ENCODE assay signal across 25 cellular contexts in the genomic region with DNA sequence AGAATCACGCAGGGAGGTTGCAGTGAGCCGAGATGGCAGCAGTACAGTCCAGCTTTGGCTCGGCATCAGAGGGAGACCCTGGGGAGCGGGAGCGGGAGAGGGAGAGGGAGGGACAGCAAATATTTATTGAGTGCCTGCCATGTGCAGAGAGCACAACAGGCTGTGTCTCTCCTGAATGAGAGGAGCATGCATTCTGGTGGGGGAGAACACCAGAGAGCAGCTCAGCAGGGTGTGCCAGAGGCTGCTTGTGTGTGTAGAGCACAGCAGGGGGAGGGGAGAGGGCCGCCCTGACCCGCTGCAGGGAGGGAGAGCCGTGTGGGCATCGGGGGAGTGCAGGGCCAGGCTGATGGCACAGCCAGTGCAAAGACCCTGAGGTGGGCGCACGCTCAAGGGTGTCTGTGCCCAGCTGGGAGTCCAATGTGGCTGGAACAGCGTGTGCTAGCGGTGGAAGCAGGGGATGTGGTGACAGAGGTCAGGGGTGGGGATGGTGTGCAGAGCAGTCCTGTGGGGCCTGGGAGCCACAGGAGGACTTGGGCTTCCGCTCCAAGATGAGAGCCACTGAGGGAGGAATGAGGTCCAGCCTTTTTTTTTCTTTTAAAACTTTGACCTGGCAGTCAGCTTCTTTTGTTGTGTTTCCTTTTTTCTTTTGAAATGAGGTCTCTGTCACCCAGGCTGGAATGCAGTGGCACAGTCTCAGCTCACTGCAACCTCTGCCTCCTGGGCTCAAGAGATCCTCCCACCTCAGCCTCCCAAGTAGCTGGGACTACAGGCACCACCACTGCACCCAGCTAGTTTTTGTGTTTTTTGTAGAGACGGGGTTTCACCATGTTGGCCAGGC. TPM values are rescaled to one million over a fixed set of nuclear protein-coding genes. Genes with fewer than 3 reads are reported as not detected.
DNase-seq lines count a peak whose midpoint lies in the region; ATAC-seq, FAIRE-seq and TF ChIP-seq lines count a peak whose summit lies in the region.
"Had no signal": no experiment of that assay in that cellular context is flagged by ENCODE, and none has a peak within 500 bp of the region (broad histone marks: within the 10 kb centered on the region; RNA-seq: fewer than 3 reads in every experiment).

No MANE protein-coding gene starts in this region.

- H3K27ac Mint-ChIP-seq in natural killer cell: peak overlapping the region; percentile 50 to 82
- H3K27ac Mint-ChIP-seq in natural killer cell treated with Interleukin-12 subunit alpha and Interleukin-12 subunit beta and Interleukin-15 and Interleukin-18, amount 100 ng/mL, for 72 hours: no peak overlapping the region
- H3K27ac Mint-ChIP-seq: activated B cell treated with CpG ODN at 0.5 μM for 24 hours; activated naive CD4-positive, alpha-beta T cell treated with anti-CD3 and anti-CD28 coated beads, Interleukin-2, amount 50 U/mL, for 24 hours; stimulated activated naive CD8-positive, alpha-beta T cell treated with anti-CD3 and anti-CD28 coated beads, Interleukin-15, amount 100 ng/mL, for 72 hours had no signal

- peak in 1 of 3 donors; percentile 16 for ATAC-seq in natural killer cell
- ATAC-seq in natural killer cell treated with Interleukin-12 subunit alpha and Interleukin-12 subunit beta and Interleukin-15 and Interleukin-18, amount 100 ng/mL, for 72 hours: no peak
- peak; percentile 83 for ATAC-seq in left lobe of liver
- ATAC-seq: Panc1; stimulated activated naive CD8-positive, alpha-beta T cell treated with anti-CD3 and anti-CD28 coated beads, Interleukin-15, amount 100 ng/mL, for 72 hours had no signal

- no peaks in the 10 kb centered on the region for H3K27me3 Mint-ChIP-seq in natural killer cell (ENCODE audit: low read depth in 2 of 2)
- no peaks in the 10 kb centered on the region for H3K27me3 Mint-ChIP-seq in natural killer cell treated with Interleukin-12 subunit alpha and Interleukin-12 subunit beta and Interleukin-15 and Interleukin-18, amount 100 ng/mL, for 72 hours
- H3K27me3 Mint-ChIP-seq: activated B cell treated with CpG ODN at 0.5 μM for 24 hours; activated naive CD4-positive, alpha-beta T cell treated with anti-CD3 and anti-CD28 coated beads, Interleukin-2, amount 50 U/mL, for 24 hours; stimulated activated naive CD8-positive, alpha-beta T cell treated with anti-CD3 and anti-CD28 coated beads, Interleukin-15, amount 100 ng/mL, for 72 hours had no signal

- intact Hi-C loops in natural killer cell (cut with micrococcal nuclease): no loop called here

- no peaks in the 10 kb centered on the region for H3K9me3 Mint-ChIP-seq in natural killer cell
- H3K9me3 Mint-ChIP-seq in natural killer cell treated with Interleukin-12 subunit alpha and Interleukin-12 subunit beta and Interleukin-15 and Interleukin-18, amount 100 ng/mL, for 72 hours: no peaks in the 10 kb centered on the region
- H3K9me3 Mint-ChIP-seq: activated B cell treated with CpG ODN at 0.5 μM for 24 hours; activated naive CD4-positive, alpha-beta T cell treated with anti-CD3 and anti-CD28 coated beads, Interleukin-2, amount 50 U/mL, for 24 hours; stimulated activated naive CD8-positive, alpha-beta T cell treated with anti-CD3 and anti-CD28 coated beads, Interleukin-15, amount 100 ng/mL, for 72 hours had no signal

- DNase-seq in NCI-H1417 (lab: John Stamatoyannopoulos, UW) (peak; percentile 5 to 64 (median 44)), NCI-H1417 treated with DMSO at 0.1 percent for 48 hours (lab: John Stamatoyannopoulos, UW) (no peak), natural killer cell (no peak), left lobe of liver (ENCODE audit: low spot score) (no peak), urothelium cell line (ENCODE audit: low spot score) (no peak), AG08395 (ENCODE audit: low spot score) (no peak), GOT3 (lab: John Stamatoyannopoulos, UW) (no peak)
- DNase-seq in natural killer cell treated with Interleukin-12 subunit alpha and Interleukin-12 subunit beta and Interleukin-15 and Interleukin-18, amount 100 ng/mL, for 72 hours (ENCODE audit: low spot score): no peak
- DNase-seq: 8988T; activated B cell treated with CpG ODN at 0.5 μM for 24 hours; cortex of kidney; Karpas-422; left cardiac atrium; NCI-H1930; NCI-H446; nucleus accumbens; stimulated activated naive CD8-positive, alpha-beta T cell treated with anti-CD3 and anti-CD28 coated beads, Interleukin-15, amount 100 ng/mL, for 72 hours; SW 1271; T-helper 9 cell had no signal

- peak; percentile 20 for FAIRE-seq in urothelium cell line (lab: Jason Lieb, UNC)
- FAIRE-seq: D721Med, GM12891, H1 had no signal

- TF ChIP-seq CTCF in natural killer cell (IDR thresholded peaks at IDR 0.05): no peak

- H3K4me3 Mint-ChIP-seq in natural killer cell: peak overlapping the region; percentile 68
- no peak overlapping the region for H3K4me3 Mint-ChIP-seq in natural killer cell treated with Interleukin-12 subunit alpha and Interleukin-12 subunit beta and Interleukin-15 and Interleukin-18, amount 100 ng/mL, for 72 hours
- H3K4me3 Mint-ChIP-seq: activated B cell treated with CpG ODN at 0.5 μM for 24 hours; activated naive CD4-positive, alpha-beta T cell treated with anti-CD3 and anti-CD28 coated beads, Interleukin-2, amount 50 U/mL, for 24 hours; stimulated activated naive CD8-positive, alpha-beta T cell treated with anti-CD3 and anti-CD28 coated beads, Interleukin-15, amount 100 ng/mL, for 72 hours had no signal

- peaks cover 26 to 64% of the 10 kb centered on the region in 2 donors for H3K4me1 Mint-ChIP-seq in natural killer cell
- H3K4me1 Mint-ChIP-seq in natural killer cell treated with Interleukin-12 subunit alpha and Interleukin-12 subunit beta and Interleukin-15 and Interleukin-18, amount 100 ng/mL, for 72 hours (ENCODE audit: low read depth in 2 of 2): peaks cover 5 to 37% of the 10 kb centered on the region in 2 donors
- H3K4me1 Mint-ChIP-seq: activated B cell treated with CpG ODN at 0.5 μM for 24 hours; activated naive CD4-positive, alpha-beta T cell treated with anti-CD3 and anti-CD28 coated beads, Interleukin-2, amount 50 U/mL, for 24 hours had no signal

- H3K36me3 Mint-ChIP-seq in natural killer cell: peaks cover 9% of the 10 kb centered on the region
- no peaks in the 10 kb centered on the region for H3K36me3 Mint-ChIP-seq in natural killer cell treated with Interleukin-12 subunit alpha and Interleukin-12 subunit beta and Interleukin-15 and Interleukin-18, amount 100 ng/mL, for 72 hours

RNA-seq across cellular contexts. Expression of gene PPIL2, which starts 12.0 kb away (rescaled TPM):
- total RNA-seq in natural killer cell (100 to 1,000 TPM; 101 to 127 (median 124) TPM), left lobe of liver (18.1 TPM)
- 10 to 100 TPM; 50.4 to 62.9 TPM for total RNA-seq in natural killer cell treated with Interleukin-12 subunit alpha and Interleukin-12 subunit beta and Interleukin-15 and Interleukin-18, amount 100 ng/mL, for 72 hours

RNA-seq across cellular contexts. Expression of gene SDF2L1, which starts 35.7 kb away (rescaled TPM):
- 10 to 100 TPM; 38.3 to 55.8 (median 40.3) TPM for total RNA-seq in natural killer cell
- 100 to 1,000 TPM; 102 to 127 TPM for total RNA-seq in natural killer cell treated with Interleukin-12 subunit alpha and Interleukin-12 subunit beta and Interleukin-15 and Interleukin-18, amount 100 ng/mL, for 72 hours
- total RNA-seq in left lobe of liver: 99.1 TPM

RNA-seq across cellular contexts. Expression of gene CCDC116, which starts 45.3 kb away (rescaled TPM):
- under 1 TPM in 1 of 3 donors, not detected in 2; 0.43 TPM for total RNA-seq in natural killer cell
- 1 to 10 TPM; 2.0 to 2.5 TPM for total RNA-seq in natural killer cell treated with Interleukin-12 subunit alpha and Interleukin-12 subunit beta and Interleukin-15 and Interleukin-18, amount 100 ng/mL, for 72 hours
- 0.45 TPM for total RNA-seq in left lobe of liver
- total RNA-seq: H1, skeletal muscle tissue had no signal

RNA-seq across cellular contexts. Expression of gene YDJC, which starts 48.0 kb away (rescaled TPM):
- total RNA-seq in natural killer cell (10 to 100 TPM; 20.5 to 24.4 (median 21.6) TPM), left lobe of liver (10.0 TPM)
- 10 to 100 TPM; 43.1 to 68.6 TPM for total RNA-seq in natural killer cell treated with Interleukin-12 subunit alpha and Interleukin-12 subunit beta and Interleukin-15 and Interleukin-18, amount 100 ng/mL, for 72 hours

RNA-seq across cellular contexts. Expression of gene YPEL1, which starts 57.8 kb away (rescaled TPM):
- 10 to 100 TPM; 59.9 to 86.3 (median 68.8) TPM for total RNA-seq in natural killer cell
- 10 to 100 TPM; 14.2 to 19.0 TPM for total RNA-seq in natural killer cell treated with Interleukin-12 subunit alpha and Interleukin-12 subunit beta and Interleukin-15 and Interleukin-18, amount 100 ng/mL, for 72 hours
- total RNA-seq in left lobe of liver: 2.4 TPM

Comparison
In these comparisons a context has a peak if more than half of its experiments do, and no peak if none do; other contexts are left out.
1. DNase-seq: peak in NCI-H1417 (3 of 3); none in NCI-H1417 treated with DMSO at 0.1 percent for 48 hours (single experiment), natural killer cell (single experiment), natural killer cell treated with Interleukin-12 subunit alpha and Interleukin-12 subunit beta and Interleukin-15 and Interleukin-18, amount 100 ng/mL, for 72 hours (single experiment), left lobe of liver (single experiment), urothelium cell line (single experiment), AG08395 (single experiment) and GOT3 (single experiment).
2. H3K27ac Mint-ChIP-seq: peak in natural killer cell (2 of 2); none in natural killer cell treated with Interleukin-12 subunit alpha and Interleukin-12 subunit beta and Interleukin-15 and Interleukin-18, amount 100 ng/mL, for 72 hours (0 of 2).